ENCODE assay signal across 1 cellular context in genomic region chr3:22986958-22987357, GRCh38.
TF ChIP-seq lines count a peak whose summit lies in the region.

No MANE protein-coding gene starts in this region.

TF ChIP-seq in HepG2, 621 proteins besides CTCF, POLR2A, EP300 and RAD21:
- no peak for TF ChIP-seq PAXIP1 (CRISPR knock-in tag; conservative IDR thresholded peaks at IDR 0.05)
- no peak for TF ChIP-seq POGK (CRISPR knock-in tag; conservative IDR thresholded peaks at IDR 0.05)
- no peak for TF ChIP-seq SRSF1 (optimal IDR thresholded peaks at IDR 0.05; ENCODE audit: low read depth, low read length)
- TF ChIP-seq ZNF841 (CRISPR knock-in tag; IDR thresholded peaks at IDR 0.05; ENCODE audit: borderline replicate concordance) = no peak
- TF ChIP-seq GPBP1L1 (CRISPR knock-in tag; IDR thresholded peaks at IDR 0.05) = no peak
- TF ChIP-seq TEAD3 (CRISPR knock-in tag; optimal IDR thresholded peaks at IDR 0.05; ENCODE audit: borderline replicate concordance) = no peak
- TF ChIP-seq YEATS4 (CRISPR knock-in tag; IDR thresholded peaks at IDR 0.05; ENCODE audit: borderline replicate concordance) = no peak
- no peak for TF ChIP-seq MLX (CRISPR knock-in tag; IDR thresholded peaks at IDR 0.05)
- TF ChIP-seq ZNF354B (CRISPR knock-in tag; IDR thresholded peaks at IDR 0.05) = no peak
- no peak for TF ChIP-seq BRF2 (CRISPR knock-in tag; IDR thresholded peaks at IDR 0.05)
- peak; percentile 40; the same call in 1 of the 2 replicates for TF ChIP-seq MAFF (IDR thresholded peaks at IDR 0.05; ENCODE audit: low read depth, low read length)
- peak; percentile 15 to 64; a peak in 2 of 4 replicates for TF ChIP-seq MAFK (conservative IDR thresholded peaks at IDR 0.05 in 1 of 2, IDR thresholded peaks at IDR 0.05 in 1 of 2; ENCODE audit: low read length in 2 of 2)
- TF ChIP-seq YEATS2 (CRISPR knock-in tag; IDR thresholded peaks at IDR 0.05; ENCODE audit: borderline replicate concordance) = no peak
